ENCODE assay signal across 6 cellular contexts in the genomic region with DNA sequence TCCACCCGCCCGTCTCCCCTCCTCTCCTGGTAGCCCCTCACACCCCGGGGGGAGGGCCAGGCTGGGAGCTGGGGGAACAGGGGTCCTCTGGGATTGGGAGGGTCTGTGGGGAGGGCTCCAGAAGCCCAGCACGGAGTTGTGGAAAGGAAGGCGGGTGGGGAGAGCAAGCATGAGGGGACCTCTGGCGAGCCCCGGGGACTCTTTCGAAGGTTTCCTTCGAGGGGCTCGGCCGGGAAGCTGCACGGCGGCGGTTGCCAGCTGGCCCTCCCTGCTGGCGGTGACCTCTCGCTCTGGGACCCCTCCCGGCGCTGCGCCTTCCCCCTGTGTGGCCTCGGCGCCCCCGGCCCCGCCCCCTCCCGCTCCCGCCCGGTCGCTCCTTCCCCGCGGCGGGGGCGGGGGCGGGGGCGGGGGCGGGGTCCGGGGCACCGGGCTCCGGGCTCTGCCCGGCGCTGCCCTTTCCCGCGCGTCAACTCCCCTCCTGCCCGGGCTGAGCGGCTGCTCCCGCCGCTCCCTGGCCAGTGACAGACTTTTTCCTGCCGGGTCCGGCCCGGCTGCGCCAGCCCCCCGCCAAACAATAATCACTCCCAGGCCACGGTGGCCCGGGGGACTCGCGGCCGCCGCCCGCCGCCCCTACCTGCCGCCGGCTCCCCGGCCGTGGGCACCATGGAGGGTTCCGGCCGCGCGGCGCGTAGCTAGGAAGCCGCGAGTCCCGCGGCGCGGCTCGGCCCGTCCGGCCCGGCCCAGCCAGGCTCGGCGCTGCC. TPM values are rescaled to one million over a fixed set of nuclear protein-coding genes. Genes with fewer than 3 reads are reported as not detected.
DNase-seq lines count a peak whose midpoint lies in the region; ATAC-seq and TF ChIP-seq lines count a peak whose summit lies in the region.

No MANE protein-coding gene starts in this region.

- peak overlapping the region; percentile 95 for H3K18ac ChIP-seq in mesenchymal stem cell (ENCODE audit: low read depth in 1 of 2, low read length in 2 of 2)

- peak overlapping the region; percentile 88 for H4K8ac ChIP-seq in mesenchymal stem cell (ENCODE audit: low read length)

- peak overlapping the region in 1 of 2 donors; percentile 63 for H3K4me3 ChIP-seq in CD4-positive, alpha-beta memory T cell (ENCODE audit: low read length in 2 of 2)
- H3K4me3 ChIP-seq in WERI-Rb-1 (ENCODE audit: low read depth, low read length) (peak overlapping the region; percentile 57), mesenchymal stem cell (ENCODE audit: insufficient read depth in 1 of 2, low read depth in 1 of 2, low read length in 2 of 2) (peak overlapping the region; percentile 81 to 86)

- H3K36me3 Mint-ChIP-seq in CD4-positive, alpha-beta memory T cell, result peaks cover 0 to 12% of the 10 kb centered on the region in 2 donors

- intact Hi-C loops in CD4-positive, alpha-beta memory T cell (cut with micrococcal nuclease), result loop anchor here (5.0 kb wide), 1 partner anchor 105 kb away; a partner anchor contains a TSS

- POLR2A ChIA-PET in CD4-positive, alpha-beta memory T cell (lab: Charles Lee; ENCODE audit: partially characterized antibody), result interaction anchor here (0.8 to 19.7 kb wide), 22 partner anchors 9 to 756 kb away, joined by 3 to 449 read pairs (median 4); a partner anchor contains a TSS

- no peaks in the 10 kb centered on the region for H3K9me3 ChIP-seq in CD4-positive, alpha-beta memory T cell (ENCODE audit: control insufficient read depth in 1 of 2, low read length in 2 of 2)
- H3K9me3 ChIP-seq in WERI-Rb-1 (ENCODE audit: severe bottlenecking) (no peaks in the 10 kb centered on the region), mesenchymal stem cell (ENCODE audit: control insufficient read depth, low read length) (no peaks in the 10 kb centered on the region)

- H3K4me2 ChIP-seq in mesenchymal stem cell (ENCODE audit: low read length, poor library complexity, severe bottlenecking), result peak overlapping the region; percentile 75

- ATAC-seq in GM19467 (IDR thresholded peaks at IDR 0.05; ENCODE audit: unreplicated experiment) (no peak), GM21367 (IDR thresholded peaks at IDR 0.05; ENCODE audit: unreplicated experiment) (no peak), GM21528 (IDR thresholded peaks at IDR 0.05; ENCODE audit: low FRiP score, unreplicated experiment) (no peak)

- peak overlapping the region in 1 of 2 experiments; percentile 2 for H3K23ac ChIP-seq in mesenchymal stem cell (ENCODE audit: low read length in 2 of 2)

- H3K27me3 Mint-ChIP-seq in CD4-positive, alpha-beta memory T cell, result peaks cover 4% of the 10 kb centered on the region in 2 donors

- H3K27ac Mint-ChIP-seq in CD4-positive, alpha-beta memory T cell, result peak overlapping the region in 3 of 7 donors; percentile 89 to 94 (median 92)

- H2BK12ac ChIP-seq in mesenchymal stem cell (ENCODE audit: low read length in 2 of 2), result peak overlapping the region; percentile 51 to 73

- H3K14ac ChIP-seq in mesenchymal stem cell (ENCODE audit: low read length in 2 of 2), result peak overlapping the region; percentile 62 to 68

- peak overlapping the region; percentile 100 for H2BK5ac ChIP-seq in mesenchymal stem cell (ENCODE audit: low read depth, low read length, poor library complexity, severe bottlenecking)

- no peak for TF ChIP-seq CTCF in WERI-Rb-1 (IDR thresholded peaks at IDR 0.05; ENCODE audit: low read depth, low read length)

- H3K4me1 ChIP-seq in CD4-positive, alpha-beta memory T cell (ENCODE audit: insufficient read depth, low read length), result peaks cover 68% of the 10 kb centered on the region
- H3K4me1 ChIP-seq in mesenchymal stem cell (ENCODE audit: control insufficient read depth, insufficient read depth, low read depth, low read length), result peaks cover 65% of the 10 kb centered on the region

- no peaks in the 10 kb centered on the region for H3K36me3 ChIP-seq in CD4-positive, alpha-beta memory T cell (ENCODE audit: insufficient read depth, low read length)
- H3K36me3 ChIP-seq in WERI-Rb-1, result no peaks in the 10 kb centered on the region
- peaks cover 0 to 20% of the 10 kb centered on the region in 2 experiments for H3K36me3 ChIP-seq in mesenchymal stem cell (ENCODE audit: control insufficient read depth in 1 of 2, insufficient read depth in 2 of 2, low read depth in 1 of 2, low read length in 2 of 2)

- CTCF ChIA-PET in CD4-positive, alpha-beta memory T cell (lab: Charles Lee; ENCODE audit: partially characterized antibody), result interaction anchor here (1.1 to 24.8 kb wide), 5 partner anchors 9 to 110 kb away, joined by 3 to 1065 read pairs (median 53); a partner anchor contains a TSS

- H3K27me3 ChIP-seq in CD4-positive, alpha-beta memory T cell (ENCODE audit: insufficient read depth, low read length), result no peaks in the 10 kb centered on the region
- H3K27me3 ChIP-seq in WERI-Rb-1 (ENCODE audit: insufficient read depth, low read depth, severe bottlenecking) (no peaks in the 10 kb centered on the region), mesenchymal stem cell (ENCODE audit: control insufficient read depth in 1 of 2, insufficient read depth in 1 of 2, low read length in 2 of 2) (no peaks in the 10 kb centered on the region)

- peak overlapping the region; percentile 84 to 97 (median 90) for H3K4me3 Mint-ChIP-seq in CD4-positive, alpha-beta memory T cell

- H2BK120ac ChIP-seq in mesenchymal stem cell (ENCODE audit: low read depth, low read length), result peak overlapping the region; percentile 97

- peak overlapping the region; percentile 94 for H2BK15ac ChIP-seq in mesenchymal stem cell (ENCODE audit: low read depth, poor library complexity, severe bottlenecking)

- peak overlapping the region; percentile 89 for H2AK5ac ChIP-seq in mesenchymal stem cell (ENCODE audit: low read length, severe bottlenecking)

- peak overlapping the region; percentile 75 for H3K27ac ChIP-seq in CD4-positive, alpha-beta memory T cell (ENCODE audit: low read depth, low read length)
- H3K27ac ChIP-seq in WERI-Rb-1 (peak overlapping the region; percentile 53), mesenchymal stem cell (ENCODE audit: low read length, poor library complexity, severe bottlenecking) (peak overlapping the region; percentile 89)

- peak overlapping the region; percentile 97 for H4K91ac ChIP-seq in mesenchymal stem cell (ENCODE audit: low read length)

- H3K9ac ChIP-seq in mesenchymal stem cell (ENCODE audit: low read length), result peak overlapping the region; percentile 91

- H2AFZ ChIP-seq in mesenchymal stem cell (ENCODE audit: low read depth, low read length), result no peak overlapping the region

- H3K9me3 Mint-ChIP-seq in CD4-positive, alpha-beta memory T cell, result peaks cover 0 to 2% (median 0%) of the 10 kb centered on the region in 8 donors

- peak in 2 of 5 donors; percentile 22 to 52 for DNase-seq in CD4-positive, alpha-beta memory T cell
- DNase-seq in WERI-Rb-1 (peak; percentile 59), mesenchymal stem cell (no peak)

- peaks cover 5% of the 10 kb centered on the region for H3K79me1 ChIP-seq in mesenchymal stem cell (replicated peaks; ENCODE audit: low read length, poor library complexity, severe bottlenecking)

- 3% methylated on average over 34 of the region's 81 CpGs for WGBS in mesenchymal stem cell

- H3K4ac ChIP-seq in mesenchymal stem cell (ENCODE audit: low read depth in 1 of 2, low read length in 2 of 2), result peak overlapping the region; percentile 79 to 96

- peaks cover 48 to 84% (median 58%) of the 10 kb centered on the region in 4 donors for H3K4me1 Mint-ChIP-seq in CD4-positive, alpha-beta memory T cell

RNA-seq across cellular contexts. Expression of a gene that starts 1.0 kb away (rescaled TPM):
- total RNA-seq in CD4-positive, alpha-beta memory T cell, result 1 to 10 TPM; 5.4 to 6.4 TPM
- 1 to 10 TPM in 1 of 2 donors, under 1 TPM in 1; 0.45 to 4.4 TPM for polyA plus RNA-seq in CD4-positive, alpha-beta memory T cell
- polyA plus RNA-seq in mesenchymal stem cell (2013, experiment 1 of 2), result 5.7 TPM
- 5.8 TPM for polyA plus RNA-seq in mesenchymal stem cell (2013, experiment 2 of 2)

RNA-seq across cellular contexts. Expression of a gene that starts 19.1 kb away (rescaled TPM):
- 10 to 100 TPM; 87.9 to 91.3 TPM for total RNA-seq in CD4-positive, alpha-beta memory T cell
- polyA plus RNA-seq in CD4-positive, alpha-beta memory T cell, result 10 to 100 TPM; 93.6 to 96.2 TPM
- 117 TPM for polyA plus RNA-seq in mesenchymal stem cell (2013, experiment 1 of 2)
- 117 TPM for polyA plus RNA-seq in mesenchymal stem cell (2013, experiment 2 of 2)

RNA-seq across cellular contexts. Expression of a gene that starts 19.4 kb away (rescaled TPM):
- total RNA-seq in CD4-positive, alpha-beta memory T cell, result 10 to 100 TPM; 51.8 to 55.9 TPM
- 1 to 10 TPM; 6.7 to 8.3 TPM for polyA plus RNA-seq in CD4-positive, alpha-beta memory T cell
- polyA plus RNA-seq in mesenchymal stem cell (2013, experiment 1 of 2), result 8.5 TPM
- 7.7 TPM for polyA plus RNA-seq in mesenchymal stem cell (2013, experiment 2 of 2)

RNA-seq across cellular contexts. Expression of a gene that starts 29.2 kb away (rescaled TPM):
- total RNA-seq in CD4-positive, alpha-beta memory T cell, result 100 to 1,000 TPM; 159 to 161 TPM
- 100 to 1,000 TPM; 474 to 774 TPM for polyA plus RNA-seq in CD4-positive, alpha-beta memory T cell
- polyA plus RNA-seq in mesenchymal stem cell (2013, experiment 1 of 2), result 157 TPM
- polyA plus RNA-seq in mesenchymal stem cell (2013, experiment 2 of 2), result 161 TPM

RNA-seq across cellular contexts. Expression of a gene that starts 31.5 kb away (rescaled TPM):
- 100 to 1,000 TPM; 371 to 382 TPM for total RNA-seq in CD4-positive, alpha-beta memory T cell
- 100 to 1,000 TPM; 316 to 331 TPM for polyA plus RNA-seq in CD4-positive, alpha-beta memory T cell
- not detected for polyA plus RNA-seq in mesenchymal stem cell (2013, experiment 1 of 2)
- not detected for polyA plus RNA-seq in mesenchymal stem cell (2013, experiment 2 of 2)
